ENCODE assay signal across 7 cellular contexts in the genomic region with DNA sequence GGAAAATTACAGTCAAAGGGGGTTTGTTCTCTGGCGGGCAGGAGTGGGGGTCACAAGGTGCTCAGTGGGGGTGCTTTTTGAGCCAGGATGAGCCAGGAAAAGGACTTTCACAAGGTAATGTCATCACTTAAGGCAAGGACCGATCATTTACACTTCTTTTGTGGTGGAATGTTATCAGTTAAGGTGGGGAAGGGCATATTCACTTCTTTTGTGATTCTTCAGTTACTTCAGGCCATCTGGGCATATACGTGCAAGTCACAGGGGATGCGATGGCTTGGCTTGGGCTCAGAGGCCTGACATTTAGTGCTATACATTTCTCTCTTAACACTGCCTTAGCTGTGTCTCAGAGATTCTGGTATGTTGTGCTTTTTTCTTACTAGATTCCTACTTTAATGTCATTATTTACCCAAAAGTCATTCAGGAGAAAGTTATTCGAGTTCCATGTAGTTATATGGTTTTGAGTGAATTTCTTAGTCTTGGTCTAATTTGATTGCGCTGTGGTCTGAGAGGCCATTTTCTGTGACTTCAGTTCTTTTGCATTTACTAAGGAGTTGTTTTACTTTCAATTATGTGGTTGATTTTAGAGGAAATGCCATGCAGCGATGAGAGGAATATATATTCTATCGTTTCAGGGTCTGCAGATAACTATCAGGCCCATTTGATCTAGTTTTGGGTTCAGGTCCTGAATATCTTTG.
DNase-seq lines count a peak whose midpoint lies in the region; ATAC-seq, FAIRE-seq and TF ChIP-seq lines count a peak whose summit lies in the region.
"Not testable (repeated sequence)": the region's sequence is repeated elsewhere in the genome, so short reads cannot be mapped to it uniquely, and the experiment has no call there.

No MANE protein-coding gene starts in this region.

- not testable (repeated sequence) for H3K79me2 ChIP-seq in H9 (ENCODE audit: insufficient read depth, low read length); GM12878 (ENCODE audit: control insufficient read depth, insufficient read depth, low read length)
- H3K79me2 ChIP-seq in H1 (ENCODE audit: control insufficient read depth in 1 of 2, insufficient read depth in 2 of 2, low read length in 2 of 2) (peaks cover 0 to 34% of the 10 kb centered on the region in 2 experiments; a peak in 2 of 4 replicates), neural progenitor cell (ENCODE audit: low read depth) (peaks cover 40% of the 10 kb centered on the region)

- not testable (repeated sequence) for H3K79me1 ChIP-seq in H9 (ENCODE audit: insufficient read depth, low read depth, low read length, poor library complexity, severe bottlenecking); H1 (ENCODE audit: low read depth, low read length)

- not testable (repeated sequence) for H3K9me3 ChIP-seq in H9 (ENCODE audit: control insufficient read depth, low read depth, low read length); HUES64 (ENCODE audit: insufficient read depth, low read depth, low read length); GM12878 (replicated peaks; ENCODE audit: control insufficient read depth, insufficient read depth, low read length); H1 (ENCODE audit: insufficient read depth in 2 of 2, low read depth in 1 of 2, low read length in 1 of 2); iPS-18c (ENCODE audit: control insufficient read depth, insufficient read depth, low read length); neural progenitor cell (ENCODE audit: low read depth)

- not testable (repeated sequence) for H2BK15ac ChIP-seq in H9 (ENCODE audit: low read depth, low read length); H1 (ENCODE audit: low read length)

- not testable (repeated sequence) for H3T11ph ChIP-seq in H9 (ENCODE audit: low read length)

- CTCF ChIA-PET in GM12878 (lab: Yijun Ruan, JAX) = not testable (repeated sequence)
- CTCF ChIA-PET in H1 (lab: Charles Lee; ENCODE audit: partially characterized antibody) = interaction anchor here (1.5 kb wide), 1 partner anchor 419 kb away, joined by 4 read pairs; no protein-coding TSS in a partner anchor

- peak overlapping the region; percentile 99 to 100 (median 99) for H3K27ac Mint-ChIP-seq in H9
- not testable (repeated sequence) for H3K27ac Mint-ChIP-seq in neural progenitor cell

- H3K4me1 ChIP-seq in H9 (ENCODE audit: insufficient read depth, low read length); GM12878 (ENCODE audit: control insufficient read depth, insufficient read depth, low read length); H1 (replicated peaks in 1 of 4; ENCODE audit: control insufficient read depth in 3 of 4, insufficient read depth in 4 of 4, low read length in 3 of 4): not testable (repeated sequence)
- peaks cover 14% of the 10 kb centered on the region for H3K4me1 ChIP-seq in HUES64 (ENCODE audit: insufficient read depth, low read length)
- peaks cover 21% of the 10 kb centered on the region for H3K4me1 ChIP-seq in neural progenitor cell

- H3K4me1 Mint-ChIP-seq in H9 = peaks cover 41 to 56% of the 10 kb centered on the region in 2 experiments
- H3K4me1 Mint-ChIP-seq in neural progenitor cell = not testable (repeated sequence)

- DNase-seq in H9 = peak; percentile 31
- DNase-seq in GM12878 (ENCODE audit: low read depth, low spot score); H1 (ENCODE audit: low read depth in 1 of 2, low spot score in 2 of 2); neural progenitor cell (ENCODE audit: low spot score): not testable (repeated sequence)

- H4K20me1 ChIP-seq in H9 (ENCODE audit: control insufficient read depth, insufficient read depth, insufficient read length); GM12878 (ENCODE audit: control insufficient read depth, insufficient read depth); H1 (replicated peaks in 1 of 2; ENCODE audit: control insufficient read depth in 1 of 2, insufficient read depth in 2 of 2, low read length in 2 of 2); neural progenitor cell (ENCODE audit: low read depth): not testable (repeated sequence)

- not testable (repeated sequence) for H4K5ac ChIP-seq in H9 (ENCODE audit: insufficient read length, low read depth, low read length)
- H4K5ac ChIP-seq in H1 (ENCODE audit: insufficient read length, low read depth, low read length) = peak overlapping the region; percentile 98

- not testable (repeated sequence) for H3F3A ChIP-seq in neural progenitor cell (ENCODE audit: low read depth)

- not testable (repeated sequence) for H2BK120ac ChIP-seq in H9 (ENCODE audit: low read depth, low read length, poor library complexity, severe bottlenecking)
- H2BK120ac ChIP-seq in H1 (replicated peaks; ENCODE audit: low read depth, low read length) = peak overlapping the region; percentile 100

- intact Hi-C loops in GM12878 (cut with micrococcal nuclease; ENCODE audit: unreplicated experiment) = not testable (repeated sequence)

- H2BK20ac ChIP-seq in H9 (ENCODE audit: low read depth, low read length, poor library complexity, severe bottlenecking) = not testable (repeated sequence)
- H2BK20ac ChIP-seq in H1 (ENCODE audit: low read length) = 0 out of 2 replicates have a peak overlapping the region, but pooled peaks have one; percentile 34

- H2AK5ac ChIP-seq in H9 (ENCODE audit: insufficient read length, low read length); H1 (ENCODE audit: low read depth, low read length): not testable (repeated sequence)

- peak overlapping the region; percentile 2 for H3K4me2 ChIP-seq in H9 (ENCODE audit: insufficient read depth, insufficient read length, low read length)
- H3K4me2 ChIP-seq in GM12878 (ENCODE audit: control insufficient read depth, insufficient read depth) = not testable (repeated sequence)
- H3K4me2 ChIP-seq in H1 (ENCODE audit: insufficient read depth in 1 of 2, low read depth in 2 of 2, low read length in 2 of 2) = peak overlapping the region; percentile 27 to 58
- H3K4me2 ChIP-seq in neural progenitor cell = peak overlapping the region; percentile 23

- not testable (repeated sequence) for H3K27me3 Mint-ChIP-seq in H9 (ENCODE audit: low read depth); neural progenitor cell (ENCODE audit: insufficient read depth, low read depth)

- SMC1A ChIA-PET in GM12878 (lab: Charles Lee; ENCODE audit: uncharacterized antibody, unreplicated experiment) = not testable (repeated sequence)

- not testable (repeated sequence) for H2AFZ ChIP-seq in H9 (ENCODE audit: low read length); GM12878 (ENCODE audit: control insufficient read depth, low read depth, low read length); H1 (ENCODE audit: low read length)
- H2AFZ ChIP-seq in neural progenitor cell (replicated peaks) = peak overlapping the region; percentile 14

- H3K27me3 ChIP-seq in H9 (ENCODE audit: insufficient read depth, low read length); HUES64 (ENCODE audit: insufficient read depth, low read length); GM12878 (replicated peaks in 1 of 2; ENCODE audit: control insufficient read depth in 2 of 2, insufficient read depth in 2 of 2, low read length in 1 of 2); H1 (replicated peaks in 1 of 4; ENCODE audit: control insufficient read depth in 3 of 4, extremely low read depth in 1 of 4, insufficient read depth in 3 of 4, low read length in 3 of 4); neural progenitor cell: not testable (repeated sequence)

- not testable (repeated sequence) for H3K4ac ChIP-seq in H9 (ENCODE audit: low read depth, low read length)
- peak overlapping the region; percentile 78 for H3K4ac ChIP-seq in H1 (replicated peaks; ENCODE audit: insufficient read length, low read depth, low read length)

- H3K9me3 Mint-ChIP-seq in H9 (peaks cover 6 to 31% of the 10 kb centered on the region in 2 experiments), neural progenitor cell (peaks cover 22% of the 10 kb centered on the region)

- H3K4me3 Mint-ChIP-seq in H9 = peak overlapping the region; percentile 97 to 98
- H3K4me3 Mint-ChIP-seq in neural progenitor cell = not testable (repeated sequence)

- not testable (repeated sequence) for H3K18ac ChIP-seq in H9 (ENCODE audit: insufficient read length, low read depth, low read length)
- peak overlapping the region; percentile 26 for H3K18ac ChIP-seq in H1 (ENCODE audit: extremely low read depth, low read length)

- in situ Hi-C loops in GM12878 (cut with MboI) = not testable (repeated sequence)

- H3K23me2 ChIP-seq in H9 (ENCODE audit: insufficient read length, low read depth, low read length, poor library complexity, severe bottlenecking); H1 (ENCODE audit: low read depth, low read length): not testable (repeated sequence)

- BruUV-seq in GM12878 (replicated peaks; lab: Mats Ljungman, UMichigan) = not testable (repeated sequence)

- H3K23ac ChIP-seq in H9 (ENCODE audit: insufficient read length, low read depth, low read length); H1 (ENCODE audit: insufficient read length): not testable (repeated sequence)

- not testable (repeated sequence) for TF ChIP-seq CTCF in H9 (conservative IDR thresholded peaks at IDR 0.05); GM12878 (IDR thresholded peaks at IDR 0.05 in 2 of 3, conservative IDR thresholded peaks at IDR 0.05 in 1 of 3; ENCODE audit: control insufficient read depth in 2 of 3, extremely low read depth in 1 of 3, insufficient read depth in 1 of 3, low read depth in 3 of 3, low read length in 3 of 3); H1 (IDR thresholded peaks at IDR 0.05; ENCODE audit: control extremely low read depth in 1 of 3, insufficient read depth in 1 of 3, low read depth in 1 of 3, low read length in 3 of 3); neural progenitor cell (IDR thresholded peaks at IDR 0.05)

- H4K91ac ChIP-seq in H9 (ENCODE audit: insufficient read length, low read depth, low read length) = not testable (repeated sequence)
- peak overlapping the region; percentile 95 for H4K91ac ChIP-seq in H1 (replicated peaks; ENCODE audit: insufficient read length, low read length)

- not testable (repeated sequence) for H2BK12ac ChIP-seq in H9 (ENCODE audit: insufficient read length, low read depth, low read length); H1 (ENCODE audit: low read depth, low read length)

- TF ChIP-seq POLR2A in GM12878 (IDR thresholded peaks at IDR 0.05; ENCODE audit: low read depth, low read length) = not testable (repeated sequence)
- TF ChIP-seq POLR2A in H1 (IDR thresholded peaks at IDR 0.05; ENCODE audit: control extremely low read depth in 1 of 2, low read depth in 2 of 2, low read length in 2 of 2) = peak in 1 of 2 experiments; percentile 58; a peak in 2 of 3 replicates

- WGBS in H9 (ENCODE audit: extremely low coverage, insufficient read length, low lambda C conversion rate) = no CpG with 5 or more reads among the region's 8 CpGs
- WGBS in HUES64 = 18% methylated on average over 6 of the region's 8 CpGs
- 46% methylated on average over 7 of the region's 8 CpGs for WGBS in GM12878 (ENCODE audit: insufficient coverage, insufficient replicate concordance, low lambda C conversion rate, missing lambda C conversion rate)
- WGBS in H1 (ENCODE audit: extremely low coverage in 1 of 2, insufficient coverage in 1 of 2, insufficient read length in 1 of 2, insufficient replicate concordance in 2 of 2, low coverage in 1 of 2, low lambda C conversion rate in 2 of 2, missing lambda C conversion rate in 1 of 2), 2 experiments = 11% methylated on average over 7 of the region's 8 CpGs; no CpG with 5 or more reads in 1 of the 2 experiments

- not testable (repeated sequence) for TF ChIP-seq EP300 in GM12878 (IDR thresholded peaks at IDR 0.05; ENCODE audit: borderline replicate concordance in 1 of 2, control insufficient read depth in 1 of 2, low read depth in 2 of 2, low read length in 2 of 2); H1 (IDR thresholded peaks at IDR 0.05; ENCODE audit: borderline replicate concordance in 1 of 2, low read depth in 2 of 2, low read length in 2 of 2)

- not testable (repeated sequence) for H4K8ac ChIP-seq in H9 (replicated peaks; ENCODE audit: insufficient read length, low read depth, low read length); H1 (ENCODE audit: extremely low read depth, insufficient read depth, low read length)

- H3K36me3 ChIP-seq in HUES64 (ENCODE audit: insufficient read depth, low read length) = peaks cover 23% of the 10 kb centered on the region
- H3K36me3 ChIP-seq in GM12878 (ENCODE audit: control insufficient read depth in 2 of 2, insufficient read depth in 2 of 2, low read length in 1 of 2); H1 (ENCODE audit: control insufficient read depth in 2 of 4, insufficient read depth in 4 of 4, low read length in 3 of 4); neural progenitor cell: not testable (repeated sequence)

- POLR2A ChIA-PET in GM12878 (lab: Charles Lee) = not testable (repeated sequence)
- POLR2A ChIA-PET in H1 (lab: Charles Lee; ENCODE audit: partially characterized antibody) = interaction anchor here (1.6 to 3.3 kb wide), 2 partner anchors 8 to 22 kb away, joined by 4 to 12 read pairs; no protein-coding TSS in a partner anchor

- not testable (repeated sequence) for H2BK5ac ChIP-seq in H9 (ENCODE audit: insufficient read length, low read length)
- peak overlapping the region; percentile 91; the same call in 1 of the 2 replicates for H2BK5ac ChIP-seq in H1 (ENCODE audit: low read depth, low read length)

- peaks cover 55 to 66% (median 57%) of the 10 kb centered on the region in 3 experiments for H3K36me3 Mint-ChIP-seq in H9 (ENCODE audit: insufficient read depth in 1 of 3, low read depth in 3 of 3)
- H3K36me3 Mint-ChIP-seq in neural progenitor cell = not testable (repeated sequence)

- RAD21 ChIA-PET in GM12878 (lab: Charles Lee; ENCODE audit: unreplicated experiment) = not testable (repeated sequence)

- FAIRE-seq in GM12878 (lab: Jason Lieb, UNC) = peak; percentile 13
- not testable (repeated sequence) for FAIRE-seq in H1 (lab: Jason Lieb, UNC)

- peak overlapping the region; percentile 19 for H3K27ac ChIP-seq in H9 (ENCODE audit: insufficient read length, low read depth, low read length)
- H3K27ac ChIP-seq in HUES64 (ENCODE audit: low read depth, low read length) = peak overlapping the region; percentile 82
- H3K27ac ChIP-seq in GM12878 (ENCODE audit: control insufficient read depth, insufficient read depth); neural progenitor cell: not testable (repeated sequence)
- peak overlapping the region; percentile 51; the same call in 1 of the 2 replicates for H3K27ac ChIP-seq in H1 (ENCODE audit: low read depth, low read length)

- not testable (repeated sequence) for TF ChIP-seq RAD21 in GM12878 (IDR thresholded peaks at IDR 0.05; ENCODE audit: insufficient read depth, low read depth, low read length); H1 (IDR thresholded peaks at IDR 0.05 in 1 of 2, conservative IDR thresholded peaks at IDR 0.05 in 1 of 2; ENCODE audit: low read depth in 2 of 2, low read length in 2 of 2)

- H3K4me3 ChIP-seq in HUES64 (ENCODE audit: low read length) (peak overlapping the region; percentile 84), H1 (ENCODE audit: extremely low read depth in 1 of 4, insufficient read depth in 2 of 4, low read depth in 3 of 4, low read length in 4 of 4) (peak overlapping the region in 3 of 4 experiments; percentile 12 to 76 (median 76); a peak in 4 of 8 replicates), iPS-11a (ENCODE audit: low read depth, low read length) (peak overlapping the region; percentile 29), iPS-18c (ENCODE audit: insufficient read depth, low read depth, low read length) (peak overlapping the region; percentile 22; the same call in 1 of the 2 replicates), neural progenitor cell (peak overlapping the region; percentile 33)
- not testable (repeated sequence) for H3K4me3 ChIP-seq in GM12878

- not testable (repeated sequence) for ATAC-seq in GM12878

- not testable (repeated sequence) for H3K9ac ChIP-seq in H9 (ENCODE audit: extremely low read depth, insufficient read length, low read length); GM12878 (ENCODE audit: control insufficient read depth, insufficient read depth, low read length); H1 (replicated peaks in 1 of 4; ENCODE audit: extremely low read depth in 1 of 4, low read depth in 3 of 4, low read length in 3 of 4); neural progenitor cell
- H3K9ac ChIP-seq in HUES64 (ENCODE audit: low read depth, low read length) = peak overlapping the region; percentile 63

- H3K14ac ChIP-seq in H9 (ENCODE audit: insufficient read depth, low read length); H1 (ENCODE audit: insufficient read length): not testable (repeated sequence)

- H3K56ac ChIP-seq in H9 (ENCODE audit: insufficient read length, low read depth, low read length) = not testable (repeated sequence)
- peak overlapping the region; percentile 69 for H3K56ac ChIP-seq in H1 (replicated peaks; ENCODE audit: insufficient read length, low read depth, low read length)
